Comparison of ENCODE assay signal across 8 cellular contexts in genomic region chr1:77412794-77413530, GRCh38.
DNase-seq lines count a peak whose midpoint lies in the region; ATAC-seq, FAIRE-seq and TF ChIP-seq lines count a peak whose summit lies in the region.

No MANE protein-coding gene starts in this region.

- peak in 1 of 2 experiments; percentile 48; a peak in 2 of 6 replicates for ATAC-seq in A549
- peak; percentile 45 for ATAC-seq in GM19328 (IDR thresholded peaks at IDR 0.05; ENCODE audit: unreplicated experiment)
- peak; percentile 26 for ATAC-seq in HG02981 (IDR thresholded peaks at IDR 0.05; ENCODE audit: unreplicated experiment)
- peak; percentile 31 for ATAC-seq in PC-3

- 71% methylated on average over 8 of the region's 8 CpGs for WGBS in A549 (ENCODE audit: missing lambda C conversion rate)

- no peaks in the 10 kb centered on the region for H3K9me3 ChIP-seq in A549
- no peaks in the 10 kb centered on the region for H3K9me3 ChIP-seq in PC-3 (ENCODE audit: low read length)
- peaks cover 7% of the 10 kb centered on the region; the same call in 1 of the 2 replicates for H3K9me3 ChIP-seq in SJCRH30 (replicated peaks)

- H3K4me3 ChIP-seq in A549 (no peak overlapping the region), PC-3 (ENCODE audit: low read length) (no peak overlapping the region), SJCRH30 (no peak overlapping the region)

- no TSS peak for BruUV-seq in PC-3 (replicated peaks; lab: Mats Ljungman, UMichigan)

- H3K4me2 ChIP-seq in A549, result peak overlapping the region; percentile 67
- H3K4me2 ChIP-seq in PC-3 (ENCODE audit: low read length), result peak overlapping the region; percentile 48

- peaks cover 6% of the 10 kb centered on the region for H3F3A ChIP-seq in PC-3 (ENCODE audit: low read length, unreplicated experiment)

- TF ChIP-seq CTCF in A549 (IDR thresholded peaks at IDR 0.05), result no peak
- TF ChIP-seq CTCF in PC-3 (conservative IDR thresholded peaks at IDR 0.05; ENCODE audit: low read depth, low read length), result no peak

- TF ChIP-seq POLR2A in A549 (IDR thresholded peaks at IDR 0.05; ENCODE audit: low read length), result no peak

- H3K4me1 ChIP-seq in A549 (peaks cover 22% of the 10 kb centered on the region), PC-3 (ENCODE audit: insufficient read depth, low read length) (peaks cover 39% of the 10 kb centered on the region), SJCRH30 (peaks cover 4% of the 10 kb centered on the region; the same call in 1 of the 2 replicates)

- intact Hi-C loops in PC-3 (cut with micrococcal nuclease), result loop anchor here (1.0 to 10.0 kb wide), 2 partner anchors 19 to 268 kb away; no protein-coding TSS in a partner anchor

- no peaks in the 10 kb centered on the region for H3K36me3 ChIP-seq in PC-3 (ENCODE audit: low read depth, low read length)
- 0 out of 2 replicates have a peak, but pooled peaks cover 2% of the 10 kb centered on the region for H3K36me3 ChIP-seq in SJCRH30

- peak overlapping the region; percentile 63 to 82 for H3K27ac ChIP-seq in A549
- H3K27ac ChIP-seq in PC-3 (ENCODE audit: low read length), result peak overlapping the region; percentile 79
- no peak overlapping the region for H3K27ac ChIP-seq in SJCRH30

- no peak for DNase-seq in A549 (ENCODE audit: low read depth in 1 of 2, low spot score in 1 of 2)
- no peak for DNase-seq in PC-3
- no peak for DNase-seq in SJCRH30
- no peak for DNase-seq in activated gamma-delta T cell treated with Interleukin-2 at 50 U/mL for 16 hours
- DNase-seq in iPS-NIHi7 (ENCODE audit: extremely low spot score), result no peak
- DNase-seq in activated effector memory CD4-positive, alpha-beta T cell treated with Interleukin-2 at 50 U/mL for 16 hours, result no peak

- no peaks in the 10 kb centered on the region for H4K20me1 ChIP-seq in PC-3 (ENCODE audit: low read length)

- H3K79me2 ChIP-seq in PC-3 (ENCODE audit: low read length), result no peaks in the 10 kb centered on the region

- no peaks in the 10 kb centered on the region for H3K27me3 ChIP-seq in PC-3 (ENCODE audit: low read length)
- no peaks in the 10 kb centered on the region for H3K27me3 ChIP-seq in SJCRH30

- no peaks in the 10 kb centered on the region for H3K9me2 ChIP-seq in PC-3 (replicated peaks; ENCODE audit: low read length)

- POLR2A ChIA-PET in A549 (lab: Yijun Ruan, JAX) (no interaction called here), PC-3 (lab: Charles Lee; ENCODE audit: unreplicated experiment) (no interaction called here)

- TF ChIP-seq EP300 in A549 (IDR thresholded peaks at IDR 0.05), result no peak

- FAIRE-seq in A549 (lab: Jason Lieb, UNC), result no peak

- H2AFZ ChIP-seq in PC-3 (ENCODE audit: low read length), result no peak overlapping the region

- no peak for TF ChIP-seq RAD21 in A549 (conservative IDR thresholded peaks at IDR 0.05 in 1 of 2, IDR thresholded peaks at IDR 0.05 in 1 of 2)

- no peak overlapping the region for H3K9ac ChIP-seq in PC-3 (ENCODE audit: low read length)

- CTCF ChIA-PET in A549 (lab: Yijun Ruan, JAX) (interaction anchor here (1.2 kb wide), 1 partner anchor 8 kb away, joined by 4 read pairs; no protein-coding TSS in a partner anchor), PC-3 (lab: Charles Lee) (no interaction called here)

TF ChIP-seq in A549, 52 proteins besides CTCF, POLR2A, EP300 and RAD21:
- no peak for TF ChIP-seq KDM1A (IDR thresholded peaks at IDR 0.05; ENCODE audit: low read depth)
- TF ChIP-seq MAZ (IDR thresholded peaks at IDR 0.05; ENCODE audit: borderline replicate concordance, low read depth, low read length), result no peak
- TF ChIP-seq EHF (CRISPR knock-in tag; IDR thresholded peaks at IDR 0.05), result no peak
- no peak for TF ChIP-seq HMGXB4 (CRISPR knock-in tag; IDR thresholded peaks at IDR 0.05; ENCODE audit: borderline replicate concordance)
- no peak for TF ChIP-seq HEYL (CRISPR knock-in tag; IDR thresholded peaks at IDR 0.05)
- no peak for TF ChIP-seq CBX2 (IDR thresholded peaks at IDR 0.05; ENCODE audit: borderline replicate concordance, low read depth)
- no peak for TF ChIP-seq ESRRA (IDR thresholded peaks at IDR 0.05; ENCODE audit: borderline replicate concordance, low read length)
